Comparison of ENCODE assay signal across 1 cellular context in the genomic region with DNA sequence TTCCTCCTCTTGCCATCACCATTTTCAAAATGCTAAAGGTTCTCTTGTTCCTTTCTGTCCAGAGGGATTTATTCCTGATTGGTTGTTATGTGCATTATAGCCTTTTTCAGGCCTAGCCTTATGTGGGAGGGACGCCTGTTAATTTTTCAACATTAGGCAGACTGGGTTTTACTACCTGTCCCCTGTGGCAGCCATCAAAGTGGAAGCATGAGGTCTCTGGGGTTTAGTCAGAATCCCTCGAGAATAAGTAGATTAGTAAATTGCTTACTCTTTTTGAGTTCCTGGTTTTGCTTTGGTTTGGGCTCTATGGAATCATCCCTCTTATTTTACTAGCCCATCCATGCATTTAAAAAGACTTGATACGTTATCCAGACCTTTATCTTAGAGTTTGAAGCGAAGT.
TF ChIP-seq lines count a peak whose summit lies in the region.

No MANE protein-coding gene starts in this region.

TF ChIP-seq in SK-N-SH, 30 proteins besides CTCF, POLR2A, EP300 and RAD21 (continued from another document):
- TF ChIP-seq, protein P1, sequence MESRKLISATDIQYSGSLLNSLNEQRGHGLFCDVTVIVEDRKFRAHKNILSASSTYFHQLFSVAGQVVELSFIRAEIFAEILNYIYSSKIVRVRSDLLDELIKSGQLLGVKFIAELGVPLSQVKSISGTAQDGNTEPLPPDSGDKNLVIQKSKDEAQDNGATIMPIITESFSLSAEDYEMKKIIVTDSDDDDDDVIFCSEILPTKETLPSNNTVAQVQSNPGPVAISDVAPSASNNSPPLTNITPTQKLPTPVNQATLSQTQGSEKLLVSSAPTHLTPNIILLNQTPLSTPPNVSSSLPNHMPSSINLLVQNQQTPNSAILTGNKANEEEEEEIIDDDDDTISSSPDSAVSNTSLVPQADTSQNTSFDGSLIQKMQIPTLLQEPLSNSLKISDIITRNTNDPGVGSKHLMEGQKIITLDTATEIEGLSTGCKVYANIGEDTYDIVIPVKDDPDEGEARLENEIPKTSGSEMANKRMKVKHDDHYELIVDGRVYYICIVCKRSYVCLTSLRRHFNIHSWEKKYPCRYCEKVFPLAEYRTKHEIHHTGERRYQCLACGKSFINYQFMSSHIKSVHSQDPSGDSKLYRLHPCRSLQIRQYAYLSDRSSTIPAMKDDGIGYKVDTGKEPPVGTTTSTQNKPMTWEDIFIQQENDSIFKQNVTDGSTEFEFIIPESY (IDR thresholded peaks at IDR 0.05; ENCODE audit: borderline replicate concordance, low read depth), result no peak
